Comparison of ENCODE assay signal across 17 cellular contexts in genomic region chr12:93714382-93714781, GRCh38. TPM values are rescaled to one million over a fixed set of nuclear protein-coding genes. Genes with fewer than 3 reads are reported as not detected.
DNase-seq lines count a peak whose midpoint lies in the region; ATAC-seq, FAIRE-seq and TF ChIP-seq lines count a peak whose summit lies in the region.
"Had no signal": no experiment of that assay in that cellular context is flagged by ENCODE, and none has a peak within 500 bp of the region (broad histone marks: within the 10 kb centered on the region; RNA-seq: fewer than 3 reads in every experiment).

No MANE protein-coding gene starts in this region.

- H3K27ac ChIP-seq in A549 (no peak overlapping the region), parathyroid adenoma (peak overlapping the region; percentile 86), spleen (peak overlapping the region in 4 of 8 donors; percentile 20 to 33 (median 32))
- H3K27ac ChIP-seq: VCaP had no signal

- POLR2A ChIA-PET in A549 (lab: Yijun Ruan, JAX) = no interaction called here

- no peak for FAIRE-seq in A549 (lab: Jason Lieb, UNC)

- no peak for TF ChIP-seq CTCF in A549 (IDR thresholded peaks at IDR 0.05)
- TF ChIP-seq CTCF in parathyroid adenoma (IDR thresholded peaks at IDR 0.05) = no peak
- TF ChIP-seq CTCF in spleen (IDR thresholded peaks at IDR 0.05 in 8 of 11, conservative IDR thresholded peaks at IDR 0.05 in 3 of 11) = no peak

- peaks cover 47% of the 10 kb centered on the region for H3K79me2 ChIP-seq in parathyroid adenoma

- no peak for TF ChIP-seq EP300 in A549 (IDR thresholded peaks at IDR 0.05)

- peak overlapping the region; percentile 81 for H2AFZ ChIP-seq in parathyroid adenoma

- WGBS in A549 (ENCODE audit: missing lambda C conversion rate) = 85% methylated on average over 5 of the region's 5 CpGs
- WGBS in spleen, 5 donors = 56 to 86% (median 75%) methylated on average over 5 of the region's 5 CpGs

- H3K36me3 ChIP-seq in parathyroid adenoma (ENCODE audit: control insufficient read depth, insufficient read depth, low read length) (no peaks in the 10 kb centered on the region), spleen (no peaks in the 10 kb centered on the region)

- DNase-seq in A549 (ENCODE audit: low read depth in 1 of 2, low spot score in 1 of 2) (peak in 1 of 2 experiments; percentile 35), NCI-H82 treated with DMSO at 0.1 percent for 48 hours (lab: John Stamatoyannopoulos, UW; ENCODE audit: unreplicated experiment) (peak; percentile 23), Right ventricle myocardium superior (no peak), spleen (no peak), NCI-H1105 (lab: John Stamatoyannopoulos, UW) (no peak)
- DNase-seq in activated CD8-positive, alpha-beta memory T cell treated with anti-CD3 and anti-CD28 coated beads for 24 hours = no peak
- no peak for DNase-seq in effector CD8-positive, alpha-beta T cell (lab: John Stamatoyannopoulos, UW)
- DNase-seq: activated naive CD8-positive, alpha-beta T cell treated with anti-CD3 and anti-CD28 coated beads for 36 hours; Calu3; cortex of kidney; immature natural killer cell; naive B cell; NK-92 treated with Interleukin-12 subunit alpha and Interleukin-12 subunit beta, amount 100 ng/mL, for 24 hours; substantia nigra had no signal

- H3K4me1 ChIP-seq in A549 = peaks cover 16% of the 10 kb centered on the region; the same call in 2 of the 3 replicates
- H3K4me1 ChIP-seq in parathyroid adenoma = peaks cover 32% of the 10 kb centered on the region
- H3K4me1 ChIP-seq in spleen = no peaks in the 10 kb centered on the region

- CTCF ChIA-PET in A549 (lab: Yijun Ruan, JAX) = interaction anchor here (0.8 to 1.2 kb wide), 2 partner anchors 13 to 388 kb away, joined by 3 read pairs; no protein-coding TSS in a partner anchor

- ATAC-seq in A549 (peak in 1 of 2 experiments; percentile 80; a peak in 4 of 6 replicates), Right ventricle myocardium superior (ENCODE audit: poor library complexity) (peak; percentile 71)
- ATAC-seq: SK-N-SH treated with all-trans-retinoic acid at 6 μM for 48 hours had no signal

- H3K9me3 ChIP-seq in A549 = peaks cover 14% of the 10 kb centered on the region
- H3K9me3 ChIP-seq in parathyroid adenoma (ENCODE audit: control insufficient read depth, low read length) = no peaks in the 10 kb centered on the region
- peaks cover 4 to 30% (median 20%) of the 10 kb centered on the region in 8 donors for H3K9me3 ChIP-seq in spleen

- intact Hi-C loops in Right ventricle myocardium superior (cut with DNase I) (no loop called here), spleen (cut with DNase I; ENCODE audit: low total_unique reads) (no loop called here)

- no peak for TF ChIP-seq RAD21 in A549 (conservative IDR thresholded peaks at IDR 0.05 in 1 of 2, IDR thresholded peaks at IDR 0.05 in 1 of 2)

- no peak overlapping the region for H3K4me3 ChIP-seq in A549
- H3K4me3 ChIP-seq in parathyroid adenoma (ENCODE audit: low read depth, low read length) = no peak overlapping the region
- H3K4me3 ChIP-seq in spleen = no peak overlapping the region

- H3K27me3 ChIP-seq in parathyroid adenoma (ENCODE audit: control insufficient read depth, insufficient read depth, low read length) = no peaks in the 10 kb centered on the region
- H3K27me3 ChIP-seq in spleen (replicated peaks in 1 of 7) = no peaks in the 10 kb centered on the region

- TF ChIP-seq POLR2A in A549 (IDR thresholded peaks at IDR 0.05; ENCODE audit: low read length) = no peak
- no peak for TF ChIP-seq POLR2A in spleen (IDR thresholded peaks at IDR 0.05)

- H3K9ac ChIP-seq in parathyroid adenoma = no peak overlapping the region

- H3K4me2 ChIP-seq in A549 (peak overlapping the region; percentile 3; the same call in 1 of the 3 replicates), parathyroid adenoma (ENCODE audit: low read length) (no peak overlapping the region)

TF ChIP-seq in A549, 52 proteins besides CTCF, POLR2A, EP300 and RAD21:
- TF ChIP-seq ZFP36 (IDR thresholded peaks at IDR 0.05; ENCODE audit: borderline replicate concordance, partially characterized antibody) = no peak
- TF ChIP-seq FOSL2 (IDR thresholded peaks at IDR 0.05) = no peak
- TF ChIP-seq FOSL2 (CRISPR knock-in tag; IDR thresholded peaks at IDR 0.05) = peak; percentile 13; the same call in 1 of the 2 replicates

RNA-seq across cellular contexts. Expression of gene CRADD, which starts 37.2 kb away (rescaled TPM):
- polyA plus RNA-seq in A549 (2011; rRNA removed) = 21.8 and 23.0 TPM in 2 replicates
- polyA plus RNA-seq in A549 (2012; cell fraction: cytosol; rRNA removed) = 13.6 and 15.8 TPM in 2 replicates
- polyA plus RNA-seq in A549 (2012; cell fraction: nucleus; rRNA removed) = 9.5 and 10.0 TPM in 2 replicates
- 12.8 to 14.3 TPM (median 13.2 TPM) in 3 replicates for polyA plus RNA-seq in A549 (2017; fragmentation: RNase III; extraction: RNeasy Plus Mini Kit Qiagen cat#74134 plus additional on column Dnase treatment)
- polyA minus RNA-seq in A549 (2011; rRNA and poly(A)+ RNA removed) = 12.4 and 12.5 TPM in 2 replicates
- 35.8 TPM for total RNA-seq in Right ventricle myocardium superior
- total RNA-seq in spleen = 10 to 100 TPM; 12.4 to 58.7 (median 27.4) TPM
- polyA plus RNA-seq in spleen = 10 to 100 TPM in 1 of 3 donors, 1 to 10 TPM in 2; 5.5 to 15.9 (median 8.9) TPM
